In the genomic region with DNA sequence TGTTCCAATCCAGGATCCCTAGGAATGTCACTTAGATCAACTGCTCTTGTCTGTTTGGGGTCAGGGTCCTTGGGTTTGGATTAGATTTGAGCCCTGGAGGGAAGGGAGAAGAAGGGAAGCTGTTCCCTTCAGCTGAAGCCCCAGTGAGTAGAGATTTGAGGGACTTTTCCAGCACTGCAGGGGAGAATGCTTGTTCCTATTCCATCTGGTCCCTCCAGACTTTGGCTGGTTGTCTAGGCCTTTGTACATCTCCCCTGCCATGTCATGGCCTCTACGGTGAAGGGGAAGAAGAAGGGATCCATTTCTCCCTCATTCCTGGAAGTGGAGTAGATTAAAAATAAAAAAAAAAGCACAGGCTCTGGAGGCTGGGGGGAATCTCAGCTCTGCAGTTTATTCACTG, we compare ENCODE assay signal across 16 cellular contexts. TPM values are rescaled to one million over a fixed set of nuclear protein-coding genes. Genes with fewer than 3 reads are reported as not detected.
DNase-seq lines count a peak whose midpoint lies in the region; ATAC-seq and TF ChIP-seq lines count a peak whose summit lies in the region.
"Had no signal": no experiment of that assay in that cellular context is flagged by ENCODE, and none has a peak within 500 bp of the region (broad histone marks: within the 10 kb centered on the region; RNA-seq: fewer than 3 reads in every experiment).

No MANE protein-coding gene starts in this region.

- no peak for ATAC-seq in left ventricle myocardium superior
- ATAC-seq in Panc1 = no peak
- no peak for ATAC-seq in psoas muscle
- no peak for ATAC-seq in GM18870 (IDR thresholded peaks at IDR 0.05; ENCODE audit: unreplicated experiment)

- in situ Hi-C loops in Panc1 (cut with HindIII; ENCODE audit: low pct_unique_long_range_greater_than_20kb, low sequenced_read_pairs) = no loop called here

- TF ChIP-seq CTCF in right atrium auricular region (IDR thresholded peaks at IDR 0.05) = no peak
- TF ChIP-seq CTCF in Panc1 (IDR thresholded peaks at IDR 0.05) = no peak
- TF ChIP-seq CTCF in psoas muscle (IDR thresholded peaks at IDR 0.05) = no peak

- CTCF ChIA-PET in Panc1 (lab: Charles Lee) = no interaction called here

- intact Hi-C loops in left ventricle myocardium superior (cut with micrococcal nuclease) = no loop called here
- intact Hi-C loops in Panc1 (cut with micrococcal nuclease; ENCODE audit: unreplicated experiment) = no loop called here
- intact Hi-C loops in psoas muscle (cut with DNase I) = no loop called here

- H3K4me1 ChIP-seq in right atrium auricular region = peaks cover 0 to 31% of the 10 kb centered on the region in 2 donors
- peaks cover 14% of the 10 kb centered on the region; the same call in 1 of the 2 replicates for H3K4me1 ChIP-seq in Panc1 (ENCODE audit: control insufficient read depth, insufficient read depth, low read length)
- peaks cover 74% of the 10 kb centered on the region for H3K4me1 ChIP-seq in psoas muscle
- H3K4me1 ChIP-seq: Caco-2 had no signal

- BruUV-seq in Panc1 (replicated peaks; lab: Mats Ljungman, UMichigan) = no TSS peak

- H3K9me3 ChIP-seq in right atrium auricular region = no peaks in the 10 kb centered on the region
- H3K9me3 ChIP-seq in Panc1 (ENCODE audit: control insufficient read depth, insufficient read depth, low read depth, low read length) = no peaks in the 10 kb centered on the region
- H3K9me3 ChIP-seq in psoas muscle = no peaks in the 10 kb centered on the region
- H3K9me3 ChIP-seq: BLaER1, Caco-2 had no signal

- H3K4me3 ChIP-seq in right atrium auricular region (no peak overlapping the region), Panc1 (ENCODE audit: low read depth in 2 of 2, low read length in 2 of 2) (no peak overlapping the region), psoas muscle (peak overlapping the region; percentile 47)
- H3K4me3 ChIP-seq: BLaER1 had no signal

- POLR2A ChIA-PET in Panc1 (lab: Charles Lee) = no interaction called here

- H3K36me3 ChIP-seq in right atrium auricular region (no peaks in the 10 kb centered on the region), Panc1 (ENCODE audit: control insufficient read depth, insufficient read depth, low read length) (no peaks in the 10 kb centered on the region), psoas muscle (ENCODE audit: insufficient read depth in 1 of 2, low read depth in 1 of 2) (no peaks in the 10 kb centered on the region)
- H3K36me3 ChIP-seq: BLaER1 had no signal

- DNase-seq in right atrium auricular region (ENCODE audit: low spot score) (no peak), left ventricle myocardium superior (no peak), Panc1 (ENCODE audit: low read depth, low spot score) (no peak), psoas muscle (no peak), AG20443 (ENCODE audit: low spot score) (no peak)
- DNase-seq: AML-193; Caco-2; CD8-positive, alpha-beta memory T cell; DND-41; GF-D8; HCEC 1CT had no signal

- H3K27me3 ChIP-seq in right atrium auricular region = no peaks in the 10 kb centered on the region
- H3K27me3 ChIP-seq in Panc1 (ENCODE audit: control insufficient read depth, insufficient read depth, low read length) = no peaks in the 10 kb centered on the region
- H3K27me3 ChIP-seq in psoas muscle (ENCODE audit: insufficient read depth in 3 of 3, low read length in 2 of 3) = no peaks in the 10 kb centered on the region
- H3K27me3 ChIP-seq: BLaER1 had no signal

- H3K27ac ChIP-seq in right atrium auricular region = peak overlapping the region; percentile 67 to 80
- peak overlapping the region; percentile 20; the same call in 1 of the 2 replicates for H3K27ac ChIP-seq in Panc1 (ENCODE audit: low read length)
- peak overlapping the region; percentile 80 for H3K27ac ChIP-seq in psoas muscle
- H3K27ac ChIP-seq: BLaER1, HL-60 had no signal

- WGBS in psoas muscle, 3 donors = 40 to 100% (median 53%) methylated on average over 1 of the region's 1 CpG

RNA-seq across cellular contexts. Expression of gene C10orf62, which starts 11.1 kb away (rescaled TPM):
- under 1 TPM; 0.35 to 0.67 TPM for total RNA-seq in right atrium auricular region
- total RNA-seq in left ventricle myocardium superior = 0.35 TPM
- total RNA-seq in Panc1 (2021; ENCODE audit: unreplicated experiment) = not detected
- not detected for polyA plus RNA-seq in Panc1 (2012; ENCODE audit: insufficient read length)
- 1 to 10 TPM in 2 of 4 donors, under 1 TPM in 1, not detected in 1; 0.56 to 1.1 (median 1.0) TPM for total RNA-seq in psoas muscle
- under 1 TPM in 2 of 3 donors, not detected in 1; 0.12 to 0.13 TPM for polyA plus RNA-seq in psoas muscle
- total RNA-seq: A673; Caco-2; CD8-positive, alpha-beta memory T cell; H4 had no signal
- polyA plus RNA-seq: CD8-positive, alpha-beta memory T cell had no signal

RNA-seq across cellular contexts. Expression of gene HOGA1, which starts 16.4 kb away (rescaled TPM):
- total RNA-seq in right atrium auricular region (10 to 100 TPM; 17.6 to 25.6 TPM), left ventricle myocardium superior (11.9 TPM), Panc1 (2021; ENCODE audit: unreplicated experiment) (0.08 TPM), psoas muscle (10 to 100 TPM in 1 of 4 donors, 1 to 10 TPM in 2, under 1 TPM in 1; 0.66 to 12.3 (median 4.9) TPM)
- polyA plus RNA-seq in Panc1 (2012; ENCODE audit: insufficient read length) = 0.16 TPM
- 1 to 10 TPM in 2 of 3 donors, under 1 TPM in 1; 0.96 to 3.4 (median 1.7) TPM for polyA plus RNA-seq in psoas muscle
- total RNA-seq: A673; CD8-positive, alpha-beta memory T cell had no signal
- polyA plus RNA-seq: CD8-positive, alpha-beta memory T cell had no signal

RNA-seq across cellular contexts. Expression of gene ANKRD2, which starts 28.0 kb away (rescaled TPM):
- total RNA-seq in right atrium auricular region (100 to 1,000 TPM in 1 of 2 donors, 10 to 100 TPM in 1; 25.7 to 204 TPM), left ventricle myocardium superior (318 TPM), Panc1 (2021; ENCODE audit: unreplicated experiment) (0.98 TPM), psoas muscle (1,000 to 10,000 TPM; 1,055 to 3,522 (median 2,378) TPM)
- polyA plus RNA-seq in Panc1 (2012; ENCODE audit: insufficient read length) = 0.56 TPM
- 1,000 to 10,000 TPM in 2 of 3 donors, 100 to 1,000 TPM in 1; 254 to 5,473 (median 1,117) TPM for polyA plus RNA-seq in psoas muscle
- total RNA-seq: A673; Caco-2; CD8-positive, alpha-beta memory T cell had no signal
- polyA plus RNA-seq: CD8-positive, alpha-beta memory T cell had no signal

RNA-seq across cellular contexts. Expression of gene MORN4, which starts 32.7 kb away (rescaled TPM):
- total RNA-seq in right atrium auricular region (10 to 100 TPM; 15.6 to 27.0 TPM), left ventricle myocardium superior (8.7 TPM), Panc1 (2021; ENCODE audit: unreplicated experiment) (17.9 TPM), psoas muscle (1 to 10 TPM; 1.8 to 4.1 (median 2.6) TPM)
- polyA plus RNA-seq in Panc1 (2012; ENCODE audit: insufficient read length) = 19.9 TPM
- 1 to 10 TPM; 3.9 to 5.6 (median 5.2) TPM for polyA plus RNA-seq in psoas muscle

RNA-seq across cellular contexts. Expression of gene PI4K2A, which starts 39.9 kb away (rescaled TPM):
- total RNA-seq in right atrium auricular region (10 to 100 TPM; 14.7 to 20.2 TPM), left ventricle myocardium superior (10.2 TPM), Panc1 (2021; ENCODE audit: unreplicated experiment) (22.8 TPM), psoas muscle (10 to 100 TPM; 11.5 to 14.1 (median 11.9) TPM)
- 19.1 TPM for polyA plus RNA-seq in Panc1 (2012; ENCODE audit: insufficient read length)
- 10 to 100 TPM in 2 of 3 donors, 1 to 10 TPM in 1; 8.9 to 22.9 (median 15.6) TPM for polyA plus RNA-seq in psoas muscle

Comparison
In these comparisons a context has a peak if more than half of its experiments do, and no peak if none do; other contexts are left out.
1. H3K27ac ChIP-seq: peak in every context shown above with its lines; median percentile 80 in psoas muscle; 74 in right atrium auricular region; 20 in Panc1.
2. RNA of gene ANKRD2, which starts 28.0 kb away (total RNA-seq): 1,055 to 3,522 TPM in psoas muscle, 318 TPM in left ventricle myocardium superior (single experiment) and 25.7 to 204 TPM in right atrium auricular region; 0.98 TPM in Panc1 (single experiment); every median in the first group is over 10 times any median in the second.